23 cellular contexts compared by ENCODE assay signal in genomic region chr3:165753560-165753959, GRCh38.
A peak's percentile ranks its signal among the peaks of the same experiment; 100 is the strongest.
DNase-seq lines count a peak whose midpoint lies in the region; ATAC-seq and TF ChIP-seq lines count a peak whose summit lies in the region.
"Had no signal": no experiment of that assay in that cellular context is flagged by ENCODE, and none has a peak within 500 bp of the region (broad histone marks: within the 10 kb centered on the region; RNA-seq: fewer than 3 reads in every experiment).

No MANE protein-coding gene starts in this region.

- DNase-seq in NCI-H1694 (lab: John Stamatoyannopoulos, UW) (peak; percentile 3), NCI-H1694 treated with DMSO at 0.1 percent for 48 hours (lab: John Stamatoyannopoulos, UW) (no peak), RPMI8226 (peak; percentile 92), epithelial cell of proximal tubule (ENCODE audit: low read depth) (peak; percentile 48), prostate gland (ENCODE audit: low spot score) (peak; percentile 41), ureter (ENCODE audit: low spot score) (no peak)
- DNase-seq in activated naive CD4-positive, alpha-beta T cell treated with anti-CD3 and anti-CD28 coated beads, Interleukin-2, amount 50 U/mL, for 72 hours (ENCODE audit: low spot score in 2 of 2) = no peak
- no peak for DNase-seq in activated CD4-positive, alpha-beta T cell treated with anti-CD3 and anti-CD28 coated beads, Interleukin-2, amount 10 ng/mL, durations not matched to agents 7 days and 5 days
- DNase-seq: activated CD8-positive, alpha-beta T cell treated with anti-CD3 and anti-CD28 coated beads for 36 hours; activated naive CD8-positive, alpha-beta T cell treated with anti-CD3 and anti-CD28 coated beads, Interleukin-2, amount 50 U/mL, for 24 hours; CD4-positive, alpha-beta T cell; cerebellar nuclear complex; glutamatergic neuron; mesendoderm; NCI-H187; NCI-H526 treated with DMSO at 0.1 percent for 48 hours; stimulated activated naive CD8-positive, alpha-beta T cell treated with anti-CD3 and anti-CD28 coated beads, Interleukin-15, amount 100 ng/mL, for 72 hours; upper lobe of left lung had no signal

- TF ChIP-seq POLR2A in prostate gland (IDR thresholded peaks at IDR 0.05) = no peak

- H3K4me3 Mint-ChIP-seq in activated CD4-positive, alpha-beta T cell treated with anti-CD3 and anti-CD28 coated beads, Interleukin-2, amount 10 ng/mL, durations not matched to agents 7 days and 5 days = no peak overlapping the region
- H3K4me3 Mint-ChIP-seq: activated CD8-positive, alpha-beta T cell treated with anti-CD3 and anti-CD28 coated beads for 36 hours; activated naive CD8-positive, alpha-beta T cell treated with anti-CD3 and anti-CD28 coated beads, Interleukin-2, amount 50 U/mL, for 24 hours; activated T-helper 1 cell treated with anti-CD3 and anti-CD28 coated beads, Interleukin-12 subunit alpha, Interleukin-12 subunit beta, Interleukin-2, Interleukin-4 antibody, amounts not matched to agents 30 ng/mL and 10 ng/mL and 1 ng/mL, durations not matched to agents 14 hours and 24 hours and 36 hours; CD4-positive, alpha-beta T cell; nephron; stimulated activated naive CD8-positive, alpha-beta T cell treated with anti-CD3 and anti-CD28 coated beads, Interleukin-15, amount 100 ng/mL, for 72 hours had no signal

- no peak for ATAC-seq in activated naive CD4-positive, alpha-beta T cell treated with anti-CD3 and anti-CD28 coated beads, Interleukin-2, amount 50 U/mL, for 72 hours
- ATAC-seq: A549; activated CD8-positive, alpha-beta T cell treated with anti-CD3 and anti-CD28 coated beads for 36 hours; activated naive CD8-positive, alpha-beta T cell treated with anti-CD3 and anti-CD28 coated beads, Interleukin-2, amount 50 U/mL, for 24 hours; K562; Panc1; stimulated activated naive CD8-positive, alpha-beta T cell treated with anti-CD3 and anti-CD28 coated beads, Interleukin-15, amount 100 ng/mL, for 72 hours had no signal

- no peaks in the 10 kb centered on the region for H3K4me1 ChIP-seq in prostate gland (replicated peaks)
- H3K4me1 ChIP-seq: A549, upper lobe of left lung had no signal

- H3K4me1 Mint-ChIP-seq in activated CD4-positive, alpha-beta T cell treated with anti-CD3 and anti-CD28 coated beads, Interleukin-2, amount 10 ng/mL, durations not matched to agents 7 days and 5 days = no peaks in the 10 kb centered on the region
- H3K4me1 Mint-ChIP-seq: activated naive CD8-positive, alpha-beta T cell treated with anti-CD3 and anti-CD28 coated beads, Interleukin-2, amount 50 U/mL, for 24 hours; stimulated activated naive CD8-positive, alpha-beta T cell treated with anti-CD3 and anti-CD28 coated beads, Interleukin-15, amount 100 ng/mL, for 72 hours had no signal

- no peak for TF ChIP-seq CTCF in epithelial cell of proximal tubule (conservative IDR thresholded peaks at IDR 0.05; ENCODE audit: low read depth, low read length)
- no peak for TF ChIP-seq CTCF in prostate gland (IDR thresholded peaks at IDR 0.05)

- H3K27ac ChIP-seq in prostate gland = no peak overlapping the region
- H3K27ac ChIP-seq: A549, upper lobe of left lung had no signal

- CTCF ChIA-PET in activated CD4-positive, alpha-beta T cell treated with anti-CD3 and anti-CD28 coated beads, Interleukin-2, amount 10 ng/mL, durations not matched to agents 7 days and 5 days (lab: Charles Lee) = no interaction called here

- POLR2A ChIA-PET in activated CD4-positive, alpha-beta T cell treated with anti-CD3 and anti-CD28 coated beads, Interleukin-2, amount 10 ng/mL, durations not matched to agents 7 days and 5 days (lab: Charles Lee) = no interaction called here

- no peaks in the 10 kb centered on the region for H3K9me3 ChIP-seq in prostate gland
- H3K9me3 ChIP-seq: A549, upper lobe of left lung had no signal

- no peak overlapping the region for H3K27ac Mint-ChIP-seq in activated naive CD4-positive, alpha-beta T cell treated with anti-CD3 and anti-CD28 coated beads, Interleukin-2, amount 50 U/mL, for 72 hours
- H3K27ac Mint-ChIP-seq in activated CD4-positive, alpha-beta T cell treated with anti-CD3 and anti-CD28 coated beads, Interleukin-2, amount 10 ng/mL, durations not matched to agents 7 days and 5 days = no peak overlapping the region
- H3K27ac Mint-ChIP-seq: activated CD8-positive, alpha-beta T cell treated with anti-CD3 and anti-CD28 coated beads for 36 hours; activated naive CD8-positive, alpha-beta T cell treated with anti-CD3 and anti-CD28 coated beads, Interleukin-2, amount 50 U/mL, for 24 hours; activated T-helper 1 cell treated with anti-CD3 and anti-CD28 coated beads, Interleukin-12 subunit alpha, Interleukin-12 subunit beta, Interleukin-2, Interleukin-4 antibody, amounts not matched to agents 30 ng/mL and 10 ng/mL and 1 ng/mL, durations not matched to agents 14 hours and 24 hours and 36 hours; CD4-positive, alpha-beta T cell; stimulated activated naive CD8-positive, alpha-beta T cell treated with anti-CD3 and anti-CD28 coated beads, Interleukin-15, amount 100 ng/mL, for 72 hours had no signal

- peaks cover 7 to 26% of the 10 kb centered on the region in 2 donors for H3K9me3 Mint-ChIP-seq in activated naive CD4-positive, alpha-beta T cell treated with anti-CD3 and anti-CD28 coated beads, Interleukin-2, amount 50 U/mL, for 72 hours
- peaks cover 2% of the 10 kb centered on the region for H3K9me3 Mint-ChIP-seq in activated CD4-positive, alpha-beta T cell treated with anti-CD3 and anti-CD28 coated beads, Interleukin-2, amount 10 ng/mL, durations not matched to agents 7 days and 5 days
- H3K9me3 Mint-ChIP-seq: activated naive CD8-positive, alpha-beta T cell treated with anti-CD3 and anti-CD28 coated beads, Interleukin-2, amount 50 U/mL, for 24 hours; nephron had no signal

- H3K27me3 Mint-ChIP-seq in activated CD4-positive, alpha-beta T cell treated with anti-CD3 and anti-CD28 coated beads, Interleukin-2, amount 10 ng/mL, durations not matched to agents 7 days and 5 days = no peaks in the 10 kb centered on the region
- H3K27me3 Mint-ChIP-seq: activated CD8-positive, alpha-beta T cell treated with anti-CD3 and anti-CD28 coated beads for 36 hours; activated naive CD8-positive, alpha-beta T cell treated with anti-CD3 and anti-CD28 coated beads, Interleukin-2, amount 50 U/mL, for 24 hours; CD4-positive, alpha-beta T cell; stimulated activated naive CD8-positive, alpha-beta T cell treated with anti-CD3 and anti-CD28 coated beads, Interleukin-15, amount 100 ng/mL, for 72 hours had no signal

- intact Hi-C loops in prostate gland (cut with DNase I) = no loop called here

- no peaks in the 10 kb centered on the region for H3K36me3 Mint-ChIP-seq in activated naive CD4-positive, alpha-beta T cell treated with anti-CD3 and anti-CD28 coated beads, Interleukin-2, amount 50 U/mL, for 72 hours
- no peaks in the 10 kb centered on the region for H3K36me3 Mint-ChIP-seq in activated CD4-positive, alpha-beta T cell treated with anti-CD3 and anti-CD28 coated beads, Interleukin-2, amount 10 ng/mL, durations not matched to agents 7 days and 5 days (ENCODE audit: low read depth)

- H3K4me3 ChIP-seq in epithelial cell of proximal tubule (ENCODE audit: low read depth, low read length) (no peak overlapping the region), prostate gland (no peak overlapping the region)
- H3K4me3 ChIP-seq: A549, K562, upper lobe of left lung had no signal

- H3K27me3 ChIP-seq in prostate gland (replicated peaks; ENCODE audit: insufficient read depth) = no peaks in the 10 kb centered on the region
- H3K27me3 ChIP-seq: upper lobe of left lung had no signal

- no peaks in the 10 kb centered on the region for H3K36me3 ChIP-seq in prostate gland
- H3K36me3 ChIP-seq: upper lobe of left lung had no signal

Comparison
In these comparisons a context has a peak if more than half of its experiments do, and no peak if none do; other contexts are left out.
1. DNase-seq: peak in NCI-H1694 (single experiment), RPMI8226 (single experiment), epithelial cell of proximal tubule (single experiment) and prostate gland (single experiment); none in NCI-H1694 treated with DMSO at 0.1 percent for 48 hours (single experiment), activated naive CD4-positive, alpha-beta T cell treated with anti-CD3 and anti-CD28 coated beads, Interleukin-2, amount 50 U/mL, for 72 hours (0 of 2), activated CD4-positive, alpha-beta T cell treated with anti-CD3 and anti-CD28 coated beads, Interleukin-2, amount 10 ng/mL, durations not matched to agents 7 days and 5 days (single experiment) and ureter (single experiment).